ENCODE assay signal across 11 cellular contexts in genomic region chr9:85420750-85421149, GRCh38.
A peak's percentile ranks its signal among the peaks of the same experiment; 100 is the strongest.
DNase-seq lines count a peak whose midpoint lies in the region; ATAC-seq and TF ChIP-seq lines count a peak whose summit lies in the region.
"Had no signal": no experiment of that assay in that cellular context is flagged by ENCODE, and none has a peak within 500 bp of the region (broad histone marks: within the 10 kb centered on the region; RNA-seq: fewer than 3 reads in every experiment).

No MANE protein-coding gene starts in this region.

- H3K36me3 ChIP-seq in KMS-11 (ENCODE audit: insufficient read depth) (no peaks in the 10 kb centered on the region), endodermal cell (ENCODE audit: control insufficient read depth, insufficient read depth, low read length) (no peaks in the 10 kb centered on the region), neural progenitor cell (no peaks in the 10 kb centered on the region)

- H3K9ac ChIP-seq in KMS-11, result no peak overlapping the region
- no peak overlapping the region for H3K9ac ChIP-seq in endodermal cell (ENCODE audit: extremely low read depth, low read length, poor library complexity, severe bottlenecking)
- H3K9ac ChIP-seq in neural progenitor cell, result no peak overlapping the region

- peak; percentile 80 for DNase-seq in endodermal cell
- DNase-seq in neural progenitor cell (ENCODE audit: low spot score), result peak; percentile 82
- DNase-seq in GM10248 (ENCODE audit: extremely low spot score), result no peak
- no peak for DNase-seq in activated CD4-positive, alpha-beta T cell treated with anti-CD3 and anti-CD28 coated beads, Interleukin-2, amount 10 ng/mL, durations not matched to agents 24 days and 14 days
- DNase-seq: amygdala; Calu3; NCI-H187; NK-92 treated with Interleukin-12 subunit alpha and Interleukin-12 subunit beta, amount 100 ng/mL, for 24 hours had no signal

- H3K27me3 ChIP-seq in KMS-11 (ENCODE audit: insufficient read depth, low read depth) (no peaks in the 10 kb centered on the region), endodermal cell (ENCODE audit: control insufficient read depth, insufficient read depth, low read length, poor library complexity, severe bottlenecking) (no peaks in the 10 kb centered on the region), neural progenitor cell (no peaks in the 10 kb centered on the region)

- H3K27me3 Mint-ChIP-seq in endodermal cell (ENCODE audit: insufficient read depth), result peaks cover 7% of the 10 kb centered on the region
- H3K27me3 Mint-ChIP-seq in neural progenitor cell (ENCODE audit: insufficient read depth, low read depth), result peaks cover 3% of the 10 kb centered on the region
- peaks cover 3% of the 10 kb centered on the region for H3K27me3 Mint-ChIP-seq in activated CD4-positive, alpha-beta T cell treated with anti-CD3 and anti-CD28 coated beads, Interleukin-2, amount 10 ng/mL, durations not matched to agents 24 days and 14 days

- H3K4me3 Mint-ChIP-seq in endodermal cell (no peak overlapping the region), neural progenitor cell (peak overlapping the region; percentile 51)
- no peak overlapping the region for H3K4me3 Mint-ChIP-seq in activated CD4-positive, alpha-beta T cell treated with anti-CD3 and anti-CD28 coated beads, Interleukin-2, amount 10 ng/mL, durations not matched to agents 24 days and 14 days

- H4K20me1 ChIP-seq in KMS-11 (ENCODE audit: insufficient read depth) (no peaks in the 10 kb centered on the region), neural progenitor cell (ENCODE audit: low read depth) (no peaks in the 10 kb centered on the region)

- no peak for TF ChIP-seq CTCF in KMS-11 (conservative IDR thresholded peaks at IDR 0.05; ENCODE audit: low read depth, low read length)
- no peak for TF ChIP-seq CTCF in endodermal cell (conservative IDR thresholded peaks at IDR 0.05)
- TF ChIP-seq CTCF in neural progenitor cell (IDR thresholded peaks at IDR 0.05), result no peak
- no peak for TF ChIP-seq CTCF in GM10248 (IDR thresholded peaks at IDR 0.05; ENCODE audit: control extremely low read depth, extremely low read depth, low read depth, missing control alignments)

- H3K9me3 ChIP-seq in endodermal cell (ENCODE audit: control insufficient read depth, low read length), result peaks cover 4% of the 10 kb centered on the region
- no peaks in the 10 kb centered on the region for H3K9me3 ChIP-seq in neural progenitor cell (ENCODE audit: low read depth)

- H3K4me1 ChIP-seq in KMS-11 (ENCODE audit: low read depth, poor library complexity, severe bottlenecking), result no peaks in the 10 kb centered on the region
- no peaks in the 10 kb centered on the region for H3K4me1 ChIP-seq in endodermal cell (ENCODE audit: control insufficient read depth, insufficient read depth, low read length)
- H3K4me1 ChIP-seq in neural progenitor cell, result peaks cover 11% of the 10 kb centered on the region

- ATAC-seq in GM19023 (IDR thresholded peaks at IDR 0.05; ENCODE audit: unreplicated experiment), result peak; percentile 49
- ATAC-seq in GM18870 (IDR thresholded peaks at IDR 0.05; ENCODE audit: unreplicated experiment), result no peak

- H3K79me2 ChIP-seq in KMS-11 (ENCODE audit: insufficient read depth, low read depth) (no peaks in the 10 kb centered on the region), neural progenitor cell (ENCODE audit: low read depth) (no peaks in the 10 kb centered on the region)

- H3K9me3 Mint-ChIP-seq in endodermal cell, result peaks cover 13% of the 10 kb centered on the region
- peaks cover 6% of the 10 kb centered on the region for H3K9me3 Mint-ChIP-seq in neural progenitor cell
- H3K9me3 Mint-ChIP-seq in activated CD4-positive, alpha-beta T cell treated with anti-CD3 and anti-CD28 coated beads, Interleukin-2, amount 10 ng/mL, durations not matched to agents 24 days and 14 days, result no peaks in the 10 kb centered on the region

- H3K4me2 ChIP-seq in KMS-11 (peak overlapping the region; percentile 60; the same call in 1 of the 2 replicates), neural progenitor cell (peak overlapping the region; percentile 47)

- peak overlapping the region; percentile 36; the same call in 1 of the 2 replicates for H2AFZ ChIP-seq in KMS-11 (ENCODE audit: low read depth)
- H2AFZ ChIP-seq in neural progenitor cell (replicated peaks), result no peak overlapping the region

- H3K36me3 Mint-ChIP-seq in endodermal cell (ENCODE audit: low read depth) (no peaks in the 10 kb centered on the region), neural progenitor cell (peaks cover 4% of the 10 kb centered on the region)
- no peaks in the 10 kb centered on the region for H3K36me3 Mint-ChIP-seq in activated CD4-positive, alpha-beta T cell treated with anti-CD3 and anti-CD28 coated beads, Interleukin-2, amount 10 ng/mL, durations not matched to agents 24 days and 14 days (ENCODE audit: low read depth)

- CTCF ChIA-PET in GM10248 (lab: Yijun Ruan, JAX), result interaction anchor here (0.7 to 2.3 kb wide), 8 partner anchors 8 to 1024 kb away, joined by 3 to 8 read pairs (median 4); no protein-coding TSS in a partner anchor

- H3F3A ChIP-seq in neural progenitor cell (ENCODE audit: low read depth), result no peaks in the 10 kb centered on the region

- POLR2A ChIA-PET in GM10248 (lab: Yijun Ruan, JAX), result no interaction called here

- peaks cover 1% of the 10 kb centered on the region for H3K4me1 Mint-ChIP-seq in endodermal cell
- H3K4me1 Mint-ChIP-seq in neural progenitor cell, result peaks cover 39% of the 10 kb centered on the region
- H3K4me1 Mint-ChIP-seq in activated CD4-positive, alpha-beta T cell treated with anti-CD3 and anti-CD28 coated beads, Interleukin-2, amount 10 ng/mL, durations not matched to agents 24 days and 14 days, result peaks cover 2% of the 10 kb centered on the region

- 47% methylated on average over 4 of the region's 4 CpGs; no CpG with 5 or more reads in 1 of the 2 experiments for WGBS in endodermal cell (ENCODE audit: insufficient coverage in 1 of 2, insufficient read length in 1 of 2), 2 experiments

- H3K27ac ChIP-seq in KMS-11 (no peak overlapping the region), endodermal cell (ENCODE audit: low read depth, low read length) (peak overlapping the region; percentile 65), neural progenitor cell (no peak overlapping the region)

- H3K4me3 ChIP-seq in KMS-11 (IDR thresholded peaks at IDR 0.05; ENCODE audit: insufficient read depth, low read depth, low read length) (no peak overlapping the region), endodermal cell (ENCODE audit: low read length) (no peak overlapping the region), neural progenitor cell (no peak overlapping the region)

- intact Hi-C loops in activated CD4-positive, alpha-beta T cell treated with anti-CD3 and anti-CD28 coated beads, Interleukin-2, amount 10 ng/mL, durations not matched to agents 24 days and 14 days (cut with micrococcal nuclease), result loop anchor here (10.0 kb wide), 1 partner anchor 194 kb away; no protein-coding TSS in a partner anchor

- H3K27ac Mint-ChIP-seq in endodermal cell, result no peak overlapping the region
- H3K27ac Mint-ChIP-seq in neural progenitor cell, result peak overlapping the region; percentile 99
- no peak overlapping the region for H3K27ac Mint-ChIP-seq in activated CD4-positive, alpha-beta T cell treated with anti-CD3 and anti-CD28 coated beads, Interleukin-2, amount 10 ng/mL, durations not matched to agents 24 days and 14 days

Comparison
In these comparisons a context has a peak if more than half of its experiments do, and no peak if none do; other contexts are left out.
1. DNase-seq: peak in endodermal cell (single experiment) and neural progenitor cell (single experiment); none in GM10248 (single experiment) and activated CD4-positive, alpha-beta T cell treated with anti-CD3 and anti-CD28 coated beads, Interleukin-2, amount 10 ng/mL, durations not matched to agents 24 days and 14 days (single experiment).